ENCODE assay signal across 30 cellular contexts in genomic region chr6:39274471-39274870, GRCh38. TPM values are rescaled to one million over a fixed set of nuclear protein-coding genes. Genes with fewer than 3 reads are reported as not detected.
"Had no signal": no experiment of that assay in that cellular context is flagged by ENCODE, and none has a peak within 500 bp of the region (broad histone marks: within the 10 kb centered on the region; RNA-seq: fewer than 3 reads in every experiment).

No MANE protein-coding gene starts in this region.

- H3K36me3 ChIP-seq: stomach, suprapubic skin, thoracic aorta, tibial artery, tibial nerve, transverse colon, upper lobe of left lung, upper lobe of right lung, uterus, vagina had no signal

- H3K9me3 ChIP-seq: stomach, suprapubic skin, testis, thoracic aorta, tibial artery, tibial nerve, transverse colon, upper lobe of left lung, upper lobe of right lung, uterus, vagina had no signal

- H3K4me1 ChIP-seq: suprapubic skin, testis, tibial artery, upper lobe of left lung, upper lobe of right lung, uterus, vagina had no signal

- FAIRE-seq: urothelium cell line had no signal

- H3K27me3 ChIP-seq: testis, tibial artery, tibial nerve, transverse colon, upper lobe of left lung, upper lobe of right lung, uterus, vagina had no signal

- DNase-seq: stimulated activated CD4-positive, alpha-beta T cell treated with anti-CD3 and anti-CD28 coated beads, Interleukin-2, amount 100 ng/mL, for 48 hours; stimulated activated CD4-positive, alpha-beta T cell treated with anti-CD3 and anti-CD28 coated beads, Interleukin-4, amount 100 ng/mL, for 1 hour; stimulated activated CD4-positive, alpha-beta T cell treated with anti-CD3 and anti-CD28 coated beads, Interleukin-4, amount 100 ng/mL, for 24 hours; stimulated activated CD4-positive, alpha-beta T cell treated with anti-CD3 and anti-CD28 coated beads, Interleukin-4, amount 100 ng/mL, for 4 hours; stimulated activated CD8-positive, alpha-beta memory T cell treated with anti-CD3 and anti-CD28 coated beads, Interleukin-4, amount 100 ng/mL, for 48 hours; stimulated activated naive B cell treated with anti-CD40 and anti-IgM and Interleukin-4, amounts not matched to agents 10 μg/mL and 1 μg/mL and 100 μg/mL, for 72 hours; stimulated activated naive CD4-positive, alpha-beta T cell; stimulated activated naive CD4-positive, alpha-beta T cell treated with Interleukin-2 at 50 U/mL for 16 hours; stimulated activated naive CD8-positive, alpha-beta T cell treated with anti-CD3 and anti-CD28 coated beads, Interleukin-15, amount 100 ng/mL, for 72 hours; stimulated activated naive CD8-positive, alpha-beta T cell treated with anti-CD3 and anti-CD28 coated beads, Interleukin-15, Interleukin-2, amounts not matched to agents 100 U/mL and 50 U/mL, for 24 hours; stomach; substantia nigra; testis; tibial artery; transverse colon; trophoblast cell; upper lobe of left lung; uterus had no signal

- H3K4me3 ChIP-seq: stomach, suprapubic skin, testis, thoracic aorta, tibial artery, tibial nerve, transverse colon, upper lobe of left lung, upper lobe of right lung, uterus, vagina had no signal

- ATAC-seq: stimulated activated effector memory CD8-positive, alpha-beta T cell treated with anti-CD3 and anti-CD28 coated beads, Interleukin-12 subunit alpha, Interleukin-12 subunit beta, amount 100 ng/mL, for 72 hours; stimulated activated memory B cell treated with anti-CD40 and anti-IgM and Interleukin-4, amounts not matched to agents 10 μg/mL and 1 μg/mL and 100 μg/mL, for 72 hours; stimulated activated naive B cell treated with anti-CD40 and anti-IgM and Interleukin-4, amounts not matched to agents 10 μg/mL and 1 μg/mL and 100 μg/mL, for 72 hours; stimulated activated naive CD8-positive, alpha-beta T cell treated with anti-CD3 and anti-CD28 coated beads, Interleukin-15, amount 100 ng/mL, for 72 hours; stimulated activated naive CD8-positive, alpha-beta T cell treated with anti-CD3 and anti-CD28 coated beads, Interleukin-15, Interleukin-2, amounts not matched to agents 100 U/mL and 50 U/mL, for 24 hours; upper lobe of right lung had no signal

- H3K27ac ChIP-seq: suprapubic skin, testis, thoracic aorta, tibial artery, tibial nerve, upper lobe of left lung, upper lobe of right lung, uterus, vagina had no signal

RNA-seq across cellular contexts. Expression of gene KCNK17, which starts 39.7 kb away (rescaled TPM):
- total RNA-seq: subcutaneous adipose tissue, suprapubic skin, temporal lobe, ureter, vagina had no signal

RNA-seq across cellular contexts. Expression of gene KCNK16, which starts 48.0 kb away (rescaled TPM):
- total RNA-seq: subcutaneous adipose tissue, suprapubic skin, temporal lobe, testis, thoracic aorta, tibial nerve, transverse colon, upper lobe of left lung, upper lobe of right lung, ureter, urinary bladder, uterus, vagina had no signal
- polyA plus RNA-seq: urinary bladder had no signal
